ENCODE assay signal across 14 cellular contexts in the genomic region with DNA sequence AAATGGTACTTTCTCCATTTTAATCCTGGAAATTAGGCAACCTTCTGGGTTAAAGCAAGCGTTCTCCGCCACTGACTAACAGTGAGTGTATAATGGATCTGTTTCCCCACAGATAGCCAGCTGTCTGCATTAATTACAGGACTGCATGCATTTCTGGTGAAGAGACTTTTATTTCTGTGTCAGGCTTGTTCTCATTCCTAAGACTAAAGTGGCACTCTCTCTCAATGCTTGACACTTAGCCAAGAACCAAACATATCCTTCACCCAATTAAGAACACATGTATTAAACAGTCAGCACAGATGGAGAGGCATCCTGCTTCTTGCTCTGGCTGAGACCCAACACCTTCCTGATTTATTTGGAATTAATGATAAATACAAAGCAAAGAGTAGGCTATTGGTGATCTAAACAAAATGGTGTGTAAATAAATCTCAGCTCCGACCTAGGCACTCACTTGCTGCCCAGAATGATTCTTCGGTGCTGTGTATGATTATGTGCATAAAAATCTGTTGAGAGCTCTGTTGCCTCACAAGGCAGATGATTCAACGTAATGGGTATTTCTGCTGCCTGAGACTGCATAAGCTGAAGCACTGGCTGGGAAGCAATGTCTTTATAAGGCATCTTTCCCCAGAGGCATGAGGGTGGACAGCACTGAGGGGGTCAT. TPM values are rescaled to one million over a fixed set of nuclear protein-coding genes. Genes with fewer than 3 reads are reported as not detected.
DNase-seq lines count a peak whose midpoint lies in the region; ATAC-seq and TF ChIP-seq lines count a peak whose summit lies in the region.
"Had no signal": no experiment of that assay in that cellular context is flagged by ENCODE, and none has a peak within 500 bp of the region (broad histone marks: within the 10 kb centered on the region; RNA-seq: fewer than 3 reads in every experiment).

No MANE protein-coding gene starts in this region.

- H3K4me1 ChIP-seq in psoas muscle (peaks cover 50% of the 10 kb centered on the region), mesendoderm (ENCODE audit: control insufficient read depth, low read depth, low read length) (no peaks in the 10 kb centered on the region), MM.1S (ENCODE audit: low read length) (no peaks in the 10 kb centered on the region)

- H4K5ac ChIP-seq in mesendoderm (ENCODE audit: low read length), result no peak overlapping the region

- no peak overlapping the region for H3K18ac ChIP-seq in mesendoderm (ENCODE audit: low read length)

- H3K4me3 ChIP-seq in fibroblast of the aortic adventitia (ENCODE audit: low read depth, low read length) (no peak overlapping the region), psoas muscle (peak overlapping the region; percentile 35), mesendoderm (ENCODE audit: low read length) (no peak overlapping the region), H7 (ENCODE audit: insufficient read depth, low read depth, low read length) (no peak overlapping the region), MM.1S (ENCODE audit: low read length) (no peak overlapping the region)
- H3K4me3 ChIP-seq: skin epidermis had no signal

- H3F3A ChIP-seq in MM.1S (ENCODE audit: insufficient read depth, low read length), result no peaks in the 10 kb centered on the region

- peak; percentile 82 to 92 (median 90) for ATAC-seq in psoas muscle
- no peak for ATAC-seq in HG03135 (IDR thresholded peaks at IDR 0.05; ENCODE audit: unreplicated experiment)

- peaks cover 8% of the 10 kb centered on the region for H3K79me2 ChIP-seq in mesendoderm (ENCODE audit: control insufficient read depth, insufficient read depth, low read length)
- peaks cover 50% of the 10 kb centered on the region for H3K79me2 ChIP-seq in MM.1S (ENCODE audit: low read length)

- no peak overlapping the region for H4K8ac ChIP-seq in mesendoderm (ENCODE audit: low read depth, low read length)

- H2BK15ac ChIP-seq in mesendoderm (replicated peaks; ENCODE audit: low read depth), result no peak overlapping the region

- H2AFZ ChIP-seq in MM.1S (ENCODE audit: low read length), result no peak overlapping the region

- H3K27me3 ChIP-seq in psoas muscle (ENCODE audit: insufficient read depth in 3 of 3, low read length in 2 of 3), result no peaks in the 10 kb centered on the region
- no peaks in the 10 kb centered on the region for H3K27me3 ChIP-seq in mesendoderm (ENCODE audit: insufficient read depth, low read length, poor library complexity)
- H3K27me3 ChIP-seq in H7 (ENCODE audit: control insufficient read depth, insufficient read depth, low read length), result no peaks in the 10 kb centered on the region
- H3K27me3 ChIP-seq in MM.1S (replicated peaks; ENCODE audit: insufficient read depth, low read length), result no peaks in the 10 kb centered on the region

- H3K9me3 ChIP-seq in psoas muscle (no peaks in the 10 kb centered on the region), MM.1S (replicated peaks; ENCODE audit: insufficient read depth, low read length) (no peaks in the 10 kb centered on the region)

- H3K9ac ChIP-seq in mesendoderm (ENCODE audit: low read length) (no peak overlapping the region), MM.1S (ENCODE audit: low read length) (no peak overlapping the region)

- TF ChIP-seq CTCF in fibroblast of the aortic adventitia (IDR thresholded peaks at IDR 0.05; ENCODE audit: insufficient read depth, low read length), result no peak
- TF ChIP-seq CTCF in psoas muscle (IDR thresholded peaks at IDR 0.05), result no peak
- TF ChIP-seq CTCF in MM.1S (IDR thresholded peaks at IDR 0.05; ENCODE audit: low read length), result no peak

- H2AK5ac ChIP-seq in mesendoderm (ENCODE audit: low read length), result no peak overlapping the region

- intact Hi-C loops in psoas muscle (cut with DNase I), result loop anchor here in 1 of 2 donors (5.0 kb wide), 1 partner anchor 71 kb away; no protein-coding TSS in a partner anchor

- no peak overlapping the region for H2BK120ac ChIP-seq in mesendoderm (ENCODE audit: low read depth, low read length)

- H4K20me1 ChIP-seq in MM.1S (ENCODE audit: insufficient read depth, low read length), result no peaks in the 10 kb centered on the region; the same call in 1 of the 2 replicates

- WGBS in psoas muscle, 3 donors, result 28 to 44% (median 28%) methylated on average over 5 of the region's 5 CpGs
- WGBS in mesendoderm (ENCODE audit: extremely low coverage, insufficient coverage, low lambda C conversion rate), result no CpG with 5 or more reads among the region's 5 CpGs

- no peak overlapping the region for H3K56ac ChIP-seq in mesendoderm (ENCODE audit: low read length)

- peak; percentile 98 for DNase-seq in EH (ENCODE audit: low read depth)
- DNase-seq in RPMI7951 (ENCODE audit: low read depth), result peak; percentile 77
- DNase-seq in fibroblast of the aortic adventitia (ENCODE audit: low read depth), result peak; percentile 90
- DNase-seq in psoas muscle, result no peak
- DNase-seq in mesendoderm, result no peak
- no peak for DNase-seq in H7
- no peak for DNase-seq in MM.1S
- DNase-seq: DMS153, islet precursor cell had no signal

- H3K36me3 ChIP-seq in psoas muscle (ENCODE audit: insufficient read depth in 1 of 2, low read depth in 1 of 2) (peaks cover 7 to 64% of the 10 kb centered on the region in 2 donors), mesendoderm (ENCODE audit: control insufficient read depth, insufficient read depth, low read length) (peaks cover 11% of the 10 kb centered on the region), H7 (replicated peaks; ENCODE audit: control insufficient read depth, insufficient read depth, low read length) (peaks cover 42% of the 10 kb centered on the region), MM.1S (replicated peaks; ENCODE audit: insufficient read depth, low read length) (peaks cover 11% of the 10 kb centered on the region)

- H3K79me1 ChIP-seq in mesendoderm (ENCODE audit: low read length), result peaks cover 15% of the 10 kb centered on the region

- H3K23ac ChIP-seq in mesendoderm (ENCODE audit: low read length), result no peak overlapping the region

- no peak overlapping the region for H3K4ac ChIP-seq in mesendoderm (ENCODE audit: low read depth, low read length)

- H3K27ac ChIP-seq in psoas muscle, result peak overlapping the region; percentile 85
- no peak overlapping the region for H3K27ac ChIP-seq in mesendoderm (ENCODE audit: low read depth, low read length)
- no peak overlapping the region for H3K27ac ChIP-seq in MM.1S (ENCODE audit: low read length)
- H3K27ac ChIP-seq: RWPE1 had no signal

- H2BK5ac ChIP-seq in mesendoderm (ENCODE audit: low read length), result no peak overlapping the region

- no peak overlapping the region for H3K4me2 ChIP-seq in mesendoderm (ENCODE audit: low read length)
- no peak overlapping the region for H3K4me2 ChIP-seq in MM.1S (ENCODE audit: low read depth, low read length)

- H3K9me2 ChIP-seq in MM.1S (replicated peaks; ENCODE audit: insufficient read depth, low read length), result no peaks in the 10 kb centered on the region

RNA-seq across cellular contexts. Expression of a gene that starts 16.8 kb away (rescaled TPM):
- 513 and 575 TPM in 2 replicates for total RNA-seq in RPMI7951 (2014; rRNA removed; shearing (Covaris generic))
- total RNA-seq in fibroblast of the aortic adventitia (ENCODE audit: low replicate concordance) (624 and 625 TPM in 2 replicates), psoas muscle (100 to 1,000 TPM in 1 of 4 donors, 10 to 100 TPM in 3; 52.0 to 236 (median 80.9) TPM)
- 100 to 1,000 TPM in 2 of 3 donors, 10 to 100 TPM in 1; 84.6 to 215 (median 141) TPM for polyA plus RNA-seq in psoas muscle
- polyA plus RNA-seq in mesendoderm (2013, experiment 1 of 2), result 133 TPM
- 130 TPM for polyA plus RNA-seq in mesendoderm (2013, experiment 2 of 2)
- total RNA-seq in H7 (2014; rRNA removed; shearing (Covaris generic)), result 147 and 169 TPM in 2 replicates

RNA-seq across cellular contexts. Expression of a gene that starts 19.6 kb away (rescaled TPM):
- total RNA-seq in RPMI7951 (2014; rRNA removed; shearing (Covaris generic)), result not detected in 2 replicates
- total RNA-seq in fibroblast of the aortic adventitia (ENCODE audit: low replicate concordance), result not detected in 2 replicates
- total RNA-seq in psoas muscle, result not detected
- polyA plus RNA-seq in psoas muscle, result under 1 TPM in 1 of 3 donors, not detected in 2; 0.10 TPM
- polyA plus RNA-seq in mesendoderm (2013, experiment 1 of 2), result not detected
- not detected for polyA plus RNA-seq in mesendoderm (2013, experiment 2 of 2)
- total RNA-seq in H7 (2014; rRNA removed; shearing (Covaris generic)), result not detected in 2 replicates
- total RNA-seq: activated CD8-positive, alpha-beta memory T cell treated with anti-CD3 and anti-CD28 coated beads for 36 hours; temporal lobe had no signal

RNA-seq across cellular contexts. Expression of a gene that starts 35.8 kb away (rescaled TPM):
- 2.8 and 3.8 TPM in 2 replicates for total RNA-seq in RPMI7951 (2014; rRNA removed; shearing (Covaris generic))
- 9.9 and 15.7 TPM in 2 replicates for total RNA-seq in fibroblast of the aortic adventitia (ENCODE audit: low replicate concordance)
- total RNA-seq in psoas muscle, result 10 to 100 TPM in 2 of 4 donors, 1 to 10 TPM in 2; 3.9 to 15.7 (median 11.7) TPM
- polyA plus RNA-seq in psoas muscle, result 10 to 100 TPM; 13.4 to 24.5 (median 15.5) TPM
- 7.6 TPM for polyA plus RNA-seq in mesendoderm (2013, experiment 1 of 2)
- polyA plus RNA-seq in mesendoderm (2013, experiment 2 of 2), result 6.9 TPM
- total RNA-seq in H7 (2014; rRNA removed; shearing (Covaris generic)), result 9.7 and 14.7 TPM in 2 replicates

Comparison
In these comparisons a context has a peak if more than half of its experiments do, and no peak if none do; other contexts are left out.
1. DNase-seq: peak in EH (single experiment), RPMI7951 (single experiment) and fibroblast of the aortic adventitia (single experiment); none in psoas muscle (0 of 2), mesendoderm (single experiment), H7 (single experiment) and MM.1S (single experiment).